In genomic region chr6:18416341-18416679, GRCh38 we compare ENCODE assay signal across 19 cellular contexts.
"Had no signal": no experiment of that assay in that cellular context is flagged by ENCODE, and none has a peak within 500 bp of the region (broad histone marks: within the 10 kb centered on the region; RNA-seq: fewer than 3 reads in every experiment).

No MANE protein-coding gene starts in this region.

- H3K27ac ChIP-seq: epithelial cell of prostate, prostate gland, right lobe of liver, SJCRH30, spleen had no signal

- H3K9me3 Mint-ChIP-seq: activated CD8-positive, alpha-beta T cell treated with anti-CD3 and anti-CD28 coated beads for 36 hours; WTC11 had no signal

- H3K27me3 Mint-ChIP-seq: activated CD8-positive, alpha-beta T cell treated with anti-CD3 and anti-CD28 coated beads for 36 hours; activated naive CD8-positive, alpha-beta T cell treated with anti-CD3 and anti-CD28 coated beads for 36 hours; naive thymus-derived CD4-positive, alpha-beta T cell had no signal

- H3K9me3 ChIP-seq: prostate gland, right lobe of liver, SJCRH30, spleen, tibial nerve had no signal

- H3K27me3 ChIP-seq: right lobe of liver, SJCRH30, spleen, tibial nerve had no signal

- H3K4me1 ChIP-seq: prostate gland, right lobe of liver, SJCRH30 had no signal

- H3K4me3 ChIP-seq: prostate gland, right lobe of liver, SJCRH30, spleen, tibial nerve had no signal

- H3K27ac Mint-ChIP-seq: activated CD8-positive, alpha-beta T cell treated with anti-CD3 and anti-CD28 coated beads for 36 hours; activated naive CD8-positive, alpha-beta T cell treated with anti-CD3 and anti-CD28 coated beads for 36 hours; effector memory CD8-positive, alpha-beta T cell; naive thymus-derived CD4-positive, alpha-beta T cell; WTC11 had no signal

- H3K4me3 Mint-ChIP-seq: activated CD8-positive, alpha-beta T cell treated with anti-CD3 and anti-CD28 coated beads for 36 hours; activated naive CD8-positive, alpha-beta T cell treated with anti-CD3 and anti-CD28 coated beads for 36 hours; effector memory CD8-positive, alpha-beta T cell; naive thymus-derived CD4-positive, alpha-beta T cell; WTC11 had no signal

- H3K36me3 ChIP-seq: prostate gland, right lobe of liver, SJCRH30, tibial nerve had no signal

- DNase-seq: activated CD4-positive, alpha-beta T cell treated with anti-CD3 and anti-CD28 coated beads for 4 hours; activated CD8-positive, alpha-beta T cell treated with anti-CD3 and anti-CD28 coated beads for 36 hours; activated gamma-delta T cell; activated naive CD8-positive, alpha-beta T cell treated with anti-CD3 and anti-CD28 coated beads for 36 hours; activated T-cell treated with anti-CD3 and anti-CD28 coated beads, Interleukin-2, amount 50 U/mL, for 48 hours; dermis blood vessel endothelial cell; effector memory CD8-positive, alpha-beta T cell; islet precursor cell; naive thymus-derived CD4-positive, alpha-beta T cell; occipital lobe; right lobe of liver; SJCRH30; spleen; stimulated activated CD4-positive, alpha-beta T cell treated with anti-CD3 and anti-CD28 coated beads, Interleukin-1b, Interleukin-23, amount 100 ng/mL, for 48 hours; SW 1271 had no signal

- H3K36me3 Mint-ChIP-seq: WTC11 had no signal

- H3K4me1 Mint-ChIP-seq: activated naive CD8-positive, alpha-beta T cell treated with anti-CD3 and anti-CD28 coated beads for 36 hours had no signal
